ENCODE assay signal across 21 cellular contexts in the genomic region with DNA sequence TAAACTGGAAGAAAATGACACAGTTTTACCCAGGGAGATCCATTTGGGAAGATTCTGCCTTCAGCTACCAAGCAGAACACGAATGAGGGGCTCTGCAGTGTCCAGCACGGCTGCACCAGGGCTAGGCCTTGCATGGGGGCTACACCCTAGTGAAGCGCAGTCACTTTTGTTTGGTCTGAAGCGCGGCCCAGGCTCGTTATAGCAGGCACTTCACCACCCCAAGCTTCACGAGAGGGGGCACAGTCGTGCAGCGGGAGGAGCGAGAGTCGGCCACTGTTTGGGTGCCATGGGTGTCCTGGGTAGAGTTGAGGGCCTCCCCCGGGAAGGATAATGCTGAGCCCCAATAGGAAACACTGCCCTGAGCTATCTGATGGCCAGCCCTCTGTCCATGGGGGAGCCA. TPM values are rescaled to one million over a fixed set of nuclear protein-coding genes. Genes with fewer than 3 reads are reported as not detected.
DNase-seq lines count a peak whose midpoint lies in the region; ATAC-seq and TF ChIP-seq lines count a peak whose summit lies in the region.
"Had no signal": no experiment of that assay in that cellular context is flagged by ENCODE, and none has a peak within 500 bp of the region (broad histone marks: within the 10 kb centered on the region; RNA-seq: fewer than 3 reads in every experiment).

No MANE protein-coding gene starts in this region.

- peaks cover 18% of the 10 kb centered on the region for H3K4me1 ChIP-seq in lower lobe of right lung
- H3K4me1 ChIP-seq in transverse colon = peaks cover 14 to 44% (median 29%) of the 10 kb centered on the region in 4 donors

- no peak for ATAC-seq in activated naive CD8-positive, alpha-beta T cell treated with anti-CD3 and anti-CD28 coated beads, Interleukin-2, amount 50 U/mL, for 24 hours
- ATAC-seq in lower lobe of right lung (peak in 1 of 2 donors; percentile 3), GM18868 (IDR thresholded peaks at IDR 0.05; ENCODE audit: unreplicated experiment) (no peak), GM18511 (IDR thresholded peaks at IDR 0.05; ENCODE audit: unreplicated experiment) (no peak)

- TF ChIP-seq CTCF in LNCaP clone FGC (IDR thresholded peaks at IDR 0.05; ENCODE audit: control insufficient read depth, extremely low read depth, insufficient read depth) (no peak), lower lobe of right lung (IDR thresholded peaks at IDR 0.05) (no peak), transverse colon (IDR thresholded peaks at IDR 0.05) (no peak)

- TF ChIP-seq POLR2A in transverse colon (IDR thresholded peaks at IDR 0.05) = no peak

- no peak for TF ChIP-seq EP300 in transverse colon (IDR thresholded peaks at IDR 0.05; ENCODE audit: low read depth)

- H3K36me3 ChIP-seq in lower lobe of right lung (peaks cover 73% of the 10 kb centered on the region), transverse colon (peaks cover 0 to 7% (median 1%) of the 10 kb centered on the region in 4 donors)
- H3K36me3 ChIP-seq: right lobe of liver had no signal

- no peak overlapping the region for H3K4me3 Mint-ChIP-seq in activated naive CD8-positive, alpha-beta T cell
- H3K4me3 Mint-ChIP-seq in activated naive CD8-positive, alpha-beta T cell treated with anti-CD3 and anti-CD28 coated beads, Interleukin-2, amount 50 U/mL, for 24 hours = no peak overlapping the region
- H3K4me3 Mint-ChIP-seq: activated naive CD8-positive, alpha-beta T cell treated with anti-CD3 and anti-CD28 coated beads for 36 hours; brain; stimulated activated naive CD8-positive, alpha-beta T cell treated with anti-CD3 and anti-CD28 coated beads, Interleukin-15, Interleukin-2, amounts not matched to agents 100 ng/mL and 50 ng/mL, for 24 hours had no signal

- H3K27me3 Mint-ChIP-seq in activated naive CD8-positive, alpha-beta T cell = no peaks in the 10 kb centered on the region
- H3K27me3 Mint-ChIP-seq in activated naive CD8-positive, alpha-beta T cell treated with anti-CD3 and anti-CD28 coated beads, Interleukin-2, amount 50 U/mL, for 24 hours = no peaks in the 10 kb centered on the region
- H3K27me3 Mint-ChIP-seq: activated naive CD8-positive, alpha-beta T cell treated with anti-CD3 and anti-CD28 coated beads for 36 hours; brain; stimulated activated naive CD8-positive, alpha-beta T cell treated with anti-CD3 and anti-CD28 coated beads, Interleukin-15, Interleukin-2, amounts not matched to agents 100 ng/mL and 50 ng/mL, for 24 hours had no signal

- no peaks in the 10 kb centered on the region for H3K9me3 Mint-ChIP-seq in activated naive CD8-positive, alpha-beta T cell (ENCODE audit: low read depth)
- H3K9me3 Mint-ChIP-seq in activated naive CD8-positive, alpha-beta T cell treated with anti-CD3 and anti-CD28 coated beads, Interleukin-2, amount 50 U/mL, for 24 hours = no peaks in the 10 kb centered on the region
- H3K9me3 Mint-ChIP-seq: activated naive CD8-positive, alpha-beta T cell treated with anti-CD3 and anti-CD28 coated beads for 36 hours; brain; stimulated activated naive CD8-positive, alpha-beta T cell treated with anti-CD3 and anti-CD28 coated beads, Interleukin-15, Interleukin-2, amounts not matched to agents 100 ng/mL and 50 ng/mL, for 24 hours had no signal

- no peaks in the 10 kb centered on the region for H3K9me3 ChIP-seq in lower lobe of right lung
- no peaks in the 10 kb centered on the region for H3K9me3 ChIP-seq in transverse colon
- H3K9me3 ChIP-seq: right lobe of liver, SK-N-SH had no signal

- DNase-seq in activated naive CD8-positive, alpha-beta T cell treated with anti-CD3 and anti-CD28 coated beads, Interleukin-2, amount 50 U/mL, for 24 hours = no peak
- DNase-seq in LNCaP clone FGC (ENCODE audit: low read depth) (no peak), lower lobe of right lung (no peak), transverse colon (no peak), posterior cingulate gyrus (no peak)
- DNase-seq: activated CD4-positive, alpha-beta T cell treated with anti-CD3 and anti-CD28 coated beads for 1 hour; activated naive CD8-positive, alpha-beta T cell treated with anti-CD3 and anti-CD28 coated beads for 36 hours; dermis blood vessel endothelial cell; erythroblast; GDM1; kidney glomerular epithelial cell; NCI-H2227 treated with DMSO at 0.1 percent for 48 hours; SK-N-SH had no signal

- in situ Hi-C loops in transverse colon (cut with MboI; ENCODE audit: low pct_ligation_motif_present in 1 of 4, low pct_unique_long_range_greater_than_20kb in 1 of 4, low sequenced_read_pairs in 3 of 4) = no loop called here

- H3K4me3 ChIP-seq in LNCaP clone FGC (ENCODE audit: low read depth, low read length) = peak overlapping the region; percentile 33
- no peak overlapping the region for H3K4me3 ChIP-seq in lower lobe of right lung
- no peak overlapping the region for H3K4me3 ChIP-seq in transverse colon
- H3K4me3 ChIP-seq: right lobe of liver had no signal

- H3K27me3 ChIP-seq in lower lobe of right lung (ENCODE audit: low read depth) = no peaks in the 10 kb centered on the region
- H3K27me3 ChIP-seq in transverse colon = no peaks in the 10 kb centered on the region
- H3K27me3 ChIP-seq: right lobe of liver had no signal

- intact Hi-C loops in lower lobe of right lung (cut with DNase I) = no loop called here
- intact Hi-C loops in transverse colon (cut with DNase I; ENCODE audit: low total_unique reads) = no loop called here
- intact Hi-C loops in posterior cingulate gyrus (cut with DNase I) = no loop called here

- H3K36me3 Mint-ChIP-seq in activated naive CD8-positive, alpha-beta T cell = peaks cover 4% of the 10 kb centered on the region
- peaks cover 20% of the 10 kb centered on the region for H3K36me3 Mint-ChIP-seq in activated naive CD8-positive, alpha-beta T cell treated with anti-CD3 and anti-CD28 coated beads, Interleukin-2, amount 50 U/mL, for 24 hours (ENCODE audit: low read depth)

- H3K4me1 Mint-ChIP-seq in activated naive CD8-positive, alpha-beta T cell (ENCODE audit: low read depth) = peaks cover 45% of the 10 kb centered on the region
- peaks cover 29% of the 10 kb centered on the region for H3K4me1 Mint-ChIP-seq in activated naive CD8-positive, alpha-beta T cell treated with anti-CD3 and anti-CD28 coated beads, Interleukin-2, amount 50 U/mL, for 24 hours

- H3K27ac Mint-ChIP-seq in activated naive CD8-positive, alpha-beta T cell = peak overlapping the region; percentile 10
- no peak overlapping the region for H3K27ac Mint-ChIP-seq in activated naive CD8-positive, alpha-beta T cell treated with anti-CD3 and anti-CD28 coated beads, Interleukin-2, amount 50 U/mL, for 24 hours
- H3K27ac Mint-ChIP-seq: activated naive CD8-positive, alpha-beta T cell treated with anti-CD3 and anti-CD28 coated beads for 36 hours; brain; stimulated activated naive CD8-positive, alpha-beta T cell treated with anti-CD3 and anti-CD28 coated beads, Interleukin-15, Interleukin-2, amounts not matched to agents 100 ng/mL and 50 ng/mL, for 24 hours had no signal

- 89% methylated on average over 12 of the region's 12 CpGs; no CpG with 5 or more reads in 1 of the 2 donors for WGBS in transverse colon (ENCODE audit: low coverage in 1 of 2), 2 donors

- peak overlapping the region; percentile 11 for H3K27ac ChIP-seq in lower lobe of right lung
- H3K27ac ChIP-seq in transverse colon = peak overlapping the region; percentile 40 to 80 (median 54)

RNA-seq across cellular contexts. Expression of gene IL17C, which starts 21.6 kb away (rescaled TPM):
- total RNA-seq in lower lobe of right lung (not detected), transverse colon (not detected)
- total RNA-seq: activated naive CD8-positive, alpha-beta T cell treated with anti-CD3 and anti-CD28 coated beads for 36 hours; dermis blood vessel endothelial cell; frontal cortex; right lobe of liver; urinary bladder had no signal

RNA-seq across cellular contexts. Expression of gene CYBA, which starts 34.1 kb away (rescaled TPM):
- total RNA-seq in lower lobe of right lung (371 TPM), transverse colon (100 to 1,000 TPM; 258 to 306 (median 291) TPM)

RNA-seq across cellular contexts. Expression of gene MVD, which starts 46.2 kb away (rescaled TPM):
- 71.8 TPM for total RNA-seq in lower lobe of right lung
- total RNA-seq in transverse colon = 10 to 100 TPM; 20.5 to 75.6 (median 47.3) TPM

RNA-seq across cellular contexts. Expression of gene ZC3H18, which starts 46.5 kb away (rescaled TPM):
- total RNA-seq in lower lobe of right lung = 49.2 TPM
- 10 to 100 TPM; 17.9 to 50.5 (median 25.5) TPM for total RNA-seq in transverse colon
